Comparison of ENCODE assay signal across 8 cellular contexts in genomic region chr9:93183106-93183662, GRCh38. TPM values are rescaled to one million over a fixed set of nuclear protein-coding genes. Genes with fewer than 3 reads are reported as not detected.
DNase-seq lines count a peak whose midpoint lies in the region; ATAC-seq and TF ChIP-seq lines count a peak whose summit lies in the region.

No MANE protein-coding gene starts in this region.

- no peak for ATAC-seq in activated CD8-positive, alpha-beta T cell treated with anti-CD3 and anti-CD28 coated beads for 36 hours
- ATAC-seq in activated CD8-positive, alpha-beta T cell treated with anti-CD3 and anti-CD28 coated beads, Interleukin-2, amount 10 ng/mL, durations not matched to agents 7 days and 5 days = no peak
- no peak for ATAC-seq in stimulated activated naive B cell treated with anti-CD40 and anti-IgM and Interleukin-4, amounts not matched to agents 10 μg/mL and 1 μg/mL and 100 μg/mL, for 72 hours (replicated peaks)

- POLR2A ChIA-PET in activated CD8-positive, alpha-beta T cell treated with anti-CD3 and anti-CD28 coated beads for 36 hours (lab: Charles Lee) = interaction anchor here (1.1 kb wide), 1 partner anchor 33 kb away, joined by 3 read pairs; no protein-coding TSS in a partner anchor
- POLR2A ChIA-PET in activated CD8-positive, alpha-beta T cell treated with anti-CD3 and anti-CD28 coated beads, Interleukin-2, amount 10 ng/mL, durations not matched to agents 7 days and 5 days (lab: Charles Lee) = no interaction called here

- CTCF ChIA-PET in activated CD8-positive, alpha-beta T cell treated with anti-CD3 and anti-CD28 coated beads for 36 hours (lab: Charles Lee) = interaction anchor here (1.4 kb wide), 1 partner anchor 13 kb away, joined by 4 read pairs; no protein-coding TSS in a partner anchor
- CTCF ChIA-PET in activated CD8-positive, alpha-beta T cell treated with anti-CD3 and anti-CD28 coated beads, Interleukin-2, amount 10 ng/mL, durations not matched to agents 7 days and 5 days (lab: Charles Lee) = no interaction called here

- H3K27me3 Mint-ChIP-seq in activated CD8-positive, alpha-beta T cell treated with anti-CD3 and anti-CD28 coated beads for 36 hours = peaks cover 39% of the 10 kb centered on the region
- peaks cover 49% of the 10 kb centered on the region for H3K27me3 Mint-ChIP-seq in activated CD8-positive, alpha-beta T cell treated with anti-CD3 and anti-CD28 coated beads, Interleukin-2, amount 10 ng/mL, durations not matched to agents 7 days and 5 days (ENCODE audit: low read depth)
- H3K27me3 Mint-ChIP-seq in activated T-helper 1 cell treated with anti-CD3 and anti-CD28 coated beads, Interleukin-12 subunit alpha, Interleukin-12 subunit beta, Interleukin-2, Interleukin-4 antibody, amounts not matched to agents 30 ng/mL and 10 ng/mL and 1 ng/mL, durations not matched to agents 14 hours and 24 hours and 36 hours (ENCODE audit: insufficient read depth) = peaks cover 61% of the 10 kb centered on the region
- H3K27me3 Mint-ChIP-seq in stimulated activated naive B cell treated with anti-CD40 and anti-IgM and Interleukin-4, amounts not matched to agents 10 μg/mL and 1 μg/mL and 100 μg/mL, for 72 hours = peaks cover 58 to 75% of the 10 kb centered on the region in 2 donors

- H3K4me3 ChIP-seq in iPS-20b (ENCODE audit: low read length) = peak overlapping the region; percentile 68

- no peak overlapping the region for H3K9ac ChIP-seq in iPS-20b (ENCODE audit: low read depth, low read length)

- no peak for DNase-seq in activated CD8-positive, alpha-beta T cell treated with anti-CD3 and anti-CD28 coated beads for 36 hours
- DNase-seq in activated CD8-positive, alpha-beta T cell treated with anti-CD3 and anti-CD28 coated beads, Interleukin-2, amount 10 ng/mL, durations not matched to agents 7 days and 5 days = no peak
- no peak for DNase-seq in activated T-helper 1 cell treated with anti-CD3 and anti-CD28 coated beads, Interleukin-12 subunit alpha, Interleukin-12 subunit beta, Interleukin-2, Interleukin-4 antibody, amounts not matched to agents 30 ng/mL and 10 ng/mL and 1 ng/mL, durations not matched to agents 14 hours and 24 hours and 36 hours (ENCODE audit: low spot score)
- DNase-seq in stimulated activated naive B cell treated with anti-CD40 and anti-IgM and Interleukin-4, amounts not matched to agents 10 μg/mL and 1 μg/mL and 100 μg/mL, for 72 hours = no peak
- DNase-seq in EL (no peak), globus pallidus (ENCODE audit: low spot score) (no peak), NCI-H1694 treated with DMSO at 0.1 percent for 48 hours (lab: John Stamatoyannopoulos, UW) (no peak)

- no peak overlapping the region for H3K27ac Mint-ChIP-seq in activated CD8-positive, alpha-beta T cell treated with anti-CD3 and anti-CD28 coated beads for 36 hours
- H3K27ac Mint-ChIP-seq in activated CD8-positive, alpha-beta T cell treated with anti-CD3 and anti-CD28 coated beads, Interleukin-2, amount 10 ng/mL, durations not matched to agents 7 days and 5 days = no peak overlapping the region
- no peak overlapping the region for H3K27ac Mint-ChIP-seq in activated T-helper 1 cell treated with anti-CD3 and anti-CD28 coated beads, Interleukin-12 subunit alpha, Interleukin-12 subunit beta, Interleukin-2, Interleukin-4 antibody, amounts not matched to agents 30 ng/mL and 10 ng/mL and 1 ng/mL, durations not matched to agents 14 hours and 24 hours and 36 hours
- H3K27ac Mint-ChIP-seq in stimulated activated naive B cell treated with anti-CD40 and anti-IgM and Interleukin-4, amounts not matched to agents 10 μg/mL and 1 μg/mL and 100 μg/mL, for 72 hours = no peak overlapping the region

- intact Hi-C loops in activated CD8-positive, alpha-beta T cell treated with anti-CD3 and anti-CD28 coated beads for 36 hours (cut with micrococcal nuclease) = no loop called here
- intact Hi-C loops in activated T-helper 1 cell treated with anti-CD3 and anti-CD28 coated beads, Interleukin-12 subunit alpha, Interleukin-12 subunit beta, Interleukin-2, Interleukin-4 antibody, amounts not matched to agents 30 ng/mL and 10 ng/mL and 1 ng/mL, durations not matched to agents 14 hours and 24 hours and 36 hours (cut with micrococcal nuclease) = no loop called here

- peak overlapping the region; percentile 59 for H3K4me3 Mint-ChIP-seq in activated CD8-positive, alpha-beta T cell treated with anti-CD3 and anti-CD28 coated beads for 36 hours
- H3K4me3 Mint-ChIP-seq in activated CD8-positive, alpha-beta T cell treated with anti-CD3 and anti-CD28 coated beads, Interleukin-2, amount 10 ng/mL, durations not matched to agents 7 days and 5 days = no peak overlapping the region
- peak overlapping the region; percentile 73 for H3K4me3 Mint-ChIP-seq in activated T-helper 1 cell treated with anti-CD3 and anti-CD28 coated beads, Interleukin-12 subunit alpha, Interleukin-12 subunit beta, Interleukin-2, Interleukin-4 antibody, amounts not matched to agents 30 ng/mL and 10 ng/mL and 1 ng/mL, durations not matched to agents 14 hours and 24 hours and 36 hours
- peak overlapping the region; percentile 72 to 77 for H3K4me3 Mint-ChIP-seq in stimulated activated naive B cell treated with anti-CD40 and anti-IgM and Interleukin-4, amounts not matched to agents 10 μg/mL and 1 μg/mL and 100 μg/mL, for 72 hours

- H3K27me3 ChIP-seq in iPS-20b (ENCODE audit: insufficient read depth, low read length) = peaks cover 58% of the 10 kb centered on the region

- H3K9me3 Mint-ChIP-seq in activated CD8-positive, alpha-beta T cell treated with anti-CD3 and anti-CD28 coated beads for 36 hours = no peaks in the 10 kb centered on the region
- H3K9me3 Mint-ChIP-seq in activated CD8-positive, alpha-beta T cell treated with anti-CD3 and anti-CD28 coated beads, Interleukin-2, amount 10 ng/mL, durations not matched to agents 7 days and 5 days (ENCODE audit: insufficient read depth) = no peaks in the 10 kb centered on the region
- no peaks in the 10 kb centered on the region for H3K9me3 Mint-ChIP-seq in activated T-helper 1 cell treated with anti-CD3 and anti-CD28 coated beads, Interleukin-12 subunit alpha, Interleukin-12 subunit beta, Interleukin-2, Interleukin-4 antibody, amounts not matched to agents 30 ng/mL and 10 ng/mL and 1 ng/mL, durations not matched to agents 14 hours and 24 hours and 36 hours
- no peaks in the 10 kb centered on the region for H3K9me3 Mint-ChIP-seq in stimulated activated naive B cell treated with anti-CD40 and anti-IgM and Interleukin-4, amounts not matched to agents 10 μg/mL and 1 μg/mL and 100 μg/mL, for 72 hours

- H3K9me3 ChIP-seq in iPS-20b (ENCODE audit: insufficient read depth, low read depth, low read length) = no peaks in the 10 kb centered on the region

- no peaks in the 10 kb centered on the region for H3K4me1 ChIP-seq in iPS-20b (ENCODE audit: insufficient read depth, low read length)

- no peaks in the 10 kb centered on the region for H3K36me3 ChIP-seq in iPS-20b (ENCODE audit: insufficient read depth, low read depth, low read length)

- H3K36me3 Mint-ChIP-seq in activated CD8-positive, alpha-beta T cell treated with anti-CD3 and anti-CD28 coated beads for 36 hours (ENCODE audit: low read depth) = no peaks in the 10 kb centered on the region
- no peaks in the 10 kb centered on the region for H3K36me3 Mint-ChIP-seq in activated CD8-positive, alpha-beta T cell treated with anti-CD3 and anti-CD28 coated beads, Interleukin-2, amount 10 ng/mL, durations not matched to agents 7 days and 5 days (ENCODE audit: low read depth)
- H3K36me3 Mint-ChIP-seq in activated T-helper 1 cell treated with anti-CD3 and anti-CD28 coated beads, Interleukin-12 subunit alpha, Interleukin-12 subunit beta, Interleukin-2, Interleukin-4 antibody, amounts not matched to agents 30 ng/mL and 10 ng/mL and 1 ng/mL, durations not matched to agents 14 hours and 24 hours and 36 hours (ENCODE audit: low read depth) = no peaks in the 10 kb centered on the region
- H3K36me3 Mint-ChIP-seq in stimulated activated naive B cell treated with anti-CD40 and anti-IgM and Interleukin-4, amounts not matched to agents 10 μg/mL and 1 μg/mL and 100 μg/mL, for 72 hours = no peaks in the 10 kb centered on the region

- no peaks in the 10 kb centered on the region for H3K4me1 Mint-ChIP-seq in activated CD8-positive, alpha-beta T cell treated with anti-CD3 and anti-CD28 coated beads for 36 hours (ENCODE audit: low read depth)
- H3K4me1 Mint-ChIP-seq in activated CD8-positive, alpha-beta T cell treated with anti-CD3 and anti-CD28 coated beads, Interleukin-2, amount 10 ng/mL, durations not matched to agents 7 days and 5 days (ENCODE audit: low read depth) = peaks cover 8% of the 10 kb centered on the region
- H3K4me1 Mint-ChIP-seq in activated T-helper 1 cell treated with anti-CD3 and anti-CD28 coated beads, Interleukin-12 subunit alpha, Interleukin-12 subunit beta, Interleukin-2, Interleukin-4 antibody, amounts not matched to agents 30 ng/mL and 10 ng/mL and 1 ng/mL, durations not matched to agents 14 hours and 24 hours and 36 hours (ENCODE audit: low read depth) = no peaks in the 10 kb centered on the region
- peaks cover 6 to 8% of the 10 kb centered on the region in 2 donors for H3K4me1 Mint-ChIP-seq in stimulated activated naive B cell treated with anti-CD40 and anti-IgM and Interleukin-4, amounts not matched to agents 10 μg/mL and 1 μg/mL and 100 μg/mL, for 72 hours

- TF ChIP-seq CTCF in activated CD8-positive, alpha-beta T cell treated with anti-CD3 and anti-CD28 coated beads for 36 hours (IDR thresholded peaks at IDR 0.05) = no peak

- H3K27ac ChIP-seq in iPS-20b (ENCODE audit: low read length) = no peak overlapping the region

RNA-seq across cellular contexts. Expression of gene WNK2, which starts 0.8 kb away (rescaled TPM):
- 1 to 10 TPM; 1.7 to 2.8 TPM for total RNA-seq in activated CD8-positive, alpha-beta T cell treated with anti-CD3 and anti-CD28 coated beads for 36 hours
- total RNA-seq in activated CD8-positive, alpha-beta T cell treated with anti-CD3 and anti-CD28 coated beads, Interleukin-2, amount 10 ng/mL, durations not matched to agents 7 days and 5 days = not detected
- total RNA-seq in activated T-helper 1 cell treated with anti-CD3 and anti-CD28 coated beads, Interleukin-12 subunit alpha, Interleukin-12 subunit beta, Interleukin-2, Interleukin-4 antibody, amounts not matched to agents 30 ng/mL and 10 ng/mL and 1 ng/mL, durations not matched to agents 14 hours and 24 hours and 36 hours = 2.2 and 3.0 TPM in 2 replicates

RNA-seq across cellular contexts. Expression of gene NINJ1, which starts 49.1 kb away (rescaled TPM):
- total RNA-seq in activated CD8-positive, alpha-beta T cell treated with anti-CD3 and anti-CD28 coated beads for 36 hours = 100 to 1,000 TPM; 118 to 120 TPM
- total RNA-seq in activated CD8-positive, alpha-beta T cell treated with anti-CD3 and anti-CD28 coated beads, Interleukin-2, amount 10 ng/mL, durations not matched to agents 7 days and 5 days = 10 to 100 TPM; 20.8 to 21.1 TPM
- total RNA-seq in activated T-helper 1 cell treated with anti-CD3 and anti-CD28 coated beads, Interleukin-12 subunit alpha, Interleukin-12 subunit beta, Interleukin-2, Interleukin-4 antibody, amounts not matched to agents 30 ng/mL and 10 ng/mL and 1 ng/mL, durations not matched to agents 14 hours and 24 hours and 36 hours = 94.2 and 95.3 TPM in 2 replicates
